In genomic region chr7:152505606-152506005, GRCh38 we compare ENCODE assay signal across 26 cellular contexts.
"Had no signal": no experiment of that assay in that cellular context is flagged by ENCODE, and none has a peak within 500 bp of the region (broad histone marks: within the 10 kb centered on the region; RNA-seq: fewer than 3 reads in every experiment).

No MANE protein-coding gene starts in this region.

- H3K4me1 Mint-ChIP-seq: naive thymus-derived CD4-positive, alpha-beta T cell; stimulated activated naive B cell treated with anti-CD40 and anti-IgM and Interleukin-4, amounts not matched to agents 10 μg/mL and 1 μg/mL and 100 μg/mL, for 72 hours had no signal

- H3K27me3 Mint-ChIP-seq: naive thymus-derived CD4-positive, alpha-beta T cell; natural killer cell treated with Interleukin-12 subunit alpha and Interleukin-12 subunit beta and Interleukin-15 and Interleukin-18, amount 100 ng/mL, for 72 hours; progenitor cell of endocrine pancreas had no signal

- H2AFZ ChIP-seq: hepatocyte had no signal

- ATAC-seq: left cardiac atrium; left lung; lower lobe of right lung; naive thymus-derived CD4-positive, alpha-beta T cell; natural killer cell treated with Interleukin-12 subunit alpha and Interleukin-12 subunit beta and Interleukin-15 and Interleukin-18, amount 100 ng/mL, for 72 hours; sciatic nerve; stimulated activated naive B cell treated with anti-CD40 and anti-IgM and Interleukin-4, amounts not matched to agents 10 μg/mL and 1 μg/mL and 100 μg/mL, for 72 hours; stimulated activated naive CD8-positive, alpha-beta T cell treated with anti-CD3 and anti-CD28 coated beads, Interleukin-15, Interleukin-2, amounts not matched to agents 100 U/mL and 50 U/mL, for 24 hours had no signal

- H3K36me3 ChIP-seq: left lung, lower lobe of right lung, ovary, right atrium auricular region, stomach, thyroid gland, transverse colon, uterus had no signal

- H3K4me3 ChIP-seq: hepatocyte, left lung, lower lobe of right lung, ovary, right atrium auricular region, skin epidermis, stomach, testis, thyroid gland, transverse colon, uterus had no signal

- H3K4me3 Mint-ChIP-seq: naive thymus-derived CD4-positive, alpha-beta T cell; natural killer cell treated with Interleukin-12 subunit alpha and Interleukin-12 subunit beta and Interleukin-15 and Interleukin-18, amount 100 ng/mL, for 72 hours; stimulated activated naive B cell treated with anti-CD40 and anti-IgM and Interleukin-4, amounts not matched to agents 10 μg/mL and 1 μg/mL and 100 μg/mL, for 72 hours had no signal

- H3K36me3 Mint-ChIP-seq: naive thymus-derived CD4-positive, alpha-beta T cell; natural killer cell treated with Interleukin-12 subunit alpha and Interleukin-12 subunit beta and Interleukin-15 and Interleukin-18, amount 100 ng/mL, for 72 hours; stimulated activated naive B cell treated with anti-CD40 and anti-IgM and Interleukin-4, amounts not matched to agents 10 μg/mL and 1 μg/mL and 100 μg/mL, for 72 hours had no signal

- H3K9me3 ChIP-seq: left lung, lower lobe of right lung, ovary, right atrium auricular region, stomach, testis, thyroid gland, transverse colon, uterus had no signal

- H3K4me1 ChIP-seq: left lung, lower lobe of right lung, right atrium auricular region, testis, thyroid gland, transverse colon, uterus had no signal

- H3K27ac Mint-ChIP-seq: naive thymus-derived CD4-positive, alpha-beta T cell; natural killer cell treated with Interleukin-12 subunit alpha and Interleukin-12 subunit beta and Interleukin-15 and Interleukin-18, amount 100 ng/mL, for 72 hours; progenitor cell of endocrine pancreas; stimulated activated naive B cell treated with anti-CD40 and anti-IgM and Interleukin-4, amounts not matched to agents 10 μg/mL and 1 μg/mL and 100 μg/mL, for 72 hours had no signal

- H3K79me2 ChIP-seq: hepatocyte had no signal

- DNase-seq: islet precursor cell; kidney glomerular epithelial cell; left cardiac atrium; left lung; lower lobe of right lung; mammary epithelial cell; mesenchymal stem cell; naive thymus-derived CD4-positive, alpha-beta T cell; ovary; stimulated activated CD4-positive, alpha-beta T cell treated with anti-CD3 and anti-CD28 coated beads, Interleukin-12 subunit alpha, Interleukin-12 subunit beta, amount 100 ng/mL, for 4 hours; stimulated activated CD4-positive, alpha-beta T cell treated with anti-CD3 and anti-CD28 coated beads, Interleukin-15, amount 100 ng/mL, for 24 hours; stimulated activated CD4-positive, alpha-beta T cell treated with anti-CD3 and anti-CD28 coated beads, Interleukin-2, amount 100 ng/mL, for 24 hours; stimulated activated CD4-positive, alpha-beta T cell treated with anti-CD3 and anti-CD28 coated beads, Interleukin-4, amount 100 ng/mL, for 1 hour; stimulated activated naive B cell treated with anti-CD40 and anti-IgM and Interleukin-4, amounts not matched to agents 10 μg/mL and 1 μg/mL and 100 μg/mL, for 72 hours; stimulated activated naive CD8-positive, alpha-beta T cell treated with anti-CD3 and anti-CD28 coated beads, Interleukin-15, Interleukin-2, amounts not matched to agents 100 U/mL and 50 U/mL, for 24 hours; stomach; testis; thyroid gland; transverse colon; uterus had no signal

- H3K9me3 Mint-ChIP-seq: naive thymus-derived CD4-positive, alpha-beta T cell; natural killer cell treated with Interleukin-12 subunit alpha and Interleukin-12 subunit beta and Interleukin-15 and Interleukin-18, amount 100 ng/mL, for 72 hours; stimulated activated naive B cell treated with anti-CD40 and anti-IgM and Interleukin-4, amounts not matched to agents 10 μg/mL and 1 μg/mL and 100 μg/mL, for 72 hours had no signal

- H3K27ac ChIP-seq: hepatocyte, left lung, lower lobe of right lung, ovary, right atrium auricular region, skin epidermis, stomach, testis, thyroid gland, transverse colon, uterus had no signal

- H3K4me2 ChIP-seq: hepatocyte had no signal

- H3K27me3 ChIP-seq: hepatocyte, left lung, ovary, right atrium auricular region, stomach, testis, thyroid gland, transverse colon, uterus had no signal
